In the genomic region with DNA sequence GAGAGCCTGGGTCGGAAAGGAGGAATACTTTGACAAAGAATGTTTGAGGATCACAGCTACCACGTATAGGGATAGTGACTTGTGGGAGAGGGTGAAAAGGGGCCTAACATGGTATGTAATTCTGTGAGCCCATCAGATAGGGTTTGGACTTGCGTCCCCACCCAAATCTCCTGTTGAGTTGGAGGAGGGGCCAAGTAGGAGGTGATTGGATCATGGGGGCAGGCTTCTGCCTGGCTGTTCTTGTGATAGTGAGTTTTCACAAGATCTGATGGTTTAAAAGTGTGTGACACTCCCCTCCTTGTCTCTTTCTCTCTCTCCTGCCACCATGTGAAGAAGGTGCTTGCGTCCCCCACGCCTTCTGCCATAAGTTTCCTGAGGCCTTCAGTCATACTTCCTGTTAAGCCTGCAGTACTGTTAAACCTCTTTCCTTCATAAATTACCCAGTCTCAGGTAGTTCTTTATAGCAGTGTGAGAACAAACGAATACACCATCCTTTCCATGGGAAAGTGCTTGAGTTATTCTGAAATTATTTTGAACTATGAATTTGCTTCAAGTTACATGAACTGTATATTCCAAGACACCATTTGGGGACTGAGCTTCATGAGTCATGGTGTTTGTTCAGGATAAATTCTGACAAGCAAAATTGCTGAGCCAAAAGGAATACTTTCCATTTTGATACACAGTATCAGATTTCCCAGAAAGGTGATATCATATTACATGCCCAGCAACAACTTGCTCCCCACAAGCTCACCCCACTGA, we compare ENCODE assay signal across 1 cellular context.
A peak's percentile ranks its signal among the peaks of the same experiment; 100 is the strongest.
TF ChIP-seq lines count a peak whose summit lies in the region.

No MANE protein-coding gene starts in this region.

TF ChIP-seq in K562, 482 proteins besides CTCF, POLR2A, EP300 and RAD21 (continued from another document and continues in another):
- TF ChIP-seq, protein P1, sequence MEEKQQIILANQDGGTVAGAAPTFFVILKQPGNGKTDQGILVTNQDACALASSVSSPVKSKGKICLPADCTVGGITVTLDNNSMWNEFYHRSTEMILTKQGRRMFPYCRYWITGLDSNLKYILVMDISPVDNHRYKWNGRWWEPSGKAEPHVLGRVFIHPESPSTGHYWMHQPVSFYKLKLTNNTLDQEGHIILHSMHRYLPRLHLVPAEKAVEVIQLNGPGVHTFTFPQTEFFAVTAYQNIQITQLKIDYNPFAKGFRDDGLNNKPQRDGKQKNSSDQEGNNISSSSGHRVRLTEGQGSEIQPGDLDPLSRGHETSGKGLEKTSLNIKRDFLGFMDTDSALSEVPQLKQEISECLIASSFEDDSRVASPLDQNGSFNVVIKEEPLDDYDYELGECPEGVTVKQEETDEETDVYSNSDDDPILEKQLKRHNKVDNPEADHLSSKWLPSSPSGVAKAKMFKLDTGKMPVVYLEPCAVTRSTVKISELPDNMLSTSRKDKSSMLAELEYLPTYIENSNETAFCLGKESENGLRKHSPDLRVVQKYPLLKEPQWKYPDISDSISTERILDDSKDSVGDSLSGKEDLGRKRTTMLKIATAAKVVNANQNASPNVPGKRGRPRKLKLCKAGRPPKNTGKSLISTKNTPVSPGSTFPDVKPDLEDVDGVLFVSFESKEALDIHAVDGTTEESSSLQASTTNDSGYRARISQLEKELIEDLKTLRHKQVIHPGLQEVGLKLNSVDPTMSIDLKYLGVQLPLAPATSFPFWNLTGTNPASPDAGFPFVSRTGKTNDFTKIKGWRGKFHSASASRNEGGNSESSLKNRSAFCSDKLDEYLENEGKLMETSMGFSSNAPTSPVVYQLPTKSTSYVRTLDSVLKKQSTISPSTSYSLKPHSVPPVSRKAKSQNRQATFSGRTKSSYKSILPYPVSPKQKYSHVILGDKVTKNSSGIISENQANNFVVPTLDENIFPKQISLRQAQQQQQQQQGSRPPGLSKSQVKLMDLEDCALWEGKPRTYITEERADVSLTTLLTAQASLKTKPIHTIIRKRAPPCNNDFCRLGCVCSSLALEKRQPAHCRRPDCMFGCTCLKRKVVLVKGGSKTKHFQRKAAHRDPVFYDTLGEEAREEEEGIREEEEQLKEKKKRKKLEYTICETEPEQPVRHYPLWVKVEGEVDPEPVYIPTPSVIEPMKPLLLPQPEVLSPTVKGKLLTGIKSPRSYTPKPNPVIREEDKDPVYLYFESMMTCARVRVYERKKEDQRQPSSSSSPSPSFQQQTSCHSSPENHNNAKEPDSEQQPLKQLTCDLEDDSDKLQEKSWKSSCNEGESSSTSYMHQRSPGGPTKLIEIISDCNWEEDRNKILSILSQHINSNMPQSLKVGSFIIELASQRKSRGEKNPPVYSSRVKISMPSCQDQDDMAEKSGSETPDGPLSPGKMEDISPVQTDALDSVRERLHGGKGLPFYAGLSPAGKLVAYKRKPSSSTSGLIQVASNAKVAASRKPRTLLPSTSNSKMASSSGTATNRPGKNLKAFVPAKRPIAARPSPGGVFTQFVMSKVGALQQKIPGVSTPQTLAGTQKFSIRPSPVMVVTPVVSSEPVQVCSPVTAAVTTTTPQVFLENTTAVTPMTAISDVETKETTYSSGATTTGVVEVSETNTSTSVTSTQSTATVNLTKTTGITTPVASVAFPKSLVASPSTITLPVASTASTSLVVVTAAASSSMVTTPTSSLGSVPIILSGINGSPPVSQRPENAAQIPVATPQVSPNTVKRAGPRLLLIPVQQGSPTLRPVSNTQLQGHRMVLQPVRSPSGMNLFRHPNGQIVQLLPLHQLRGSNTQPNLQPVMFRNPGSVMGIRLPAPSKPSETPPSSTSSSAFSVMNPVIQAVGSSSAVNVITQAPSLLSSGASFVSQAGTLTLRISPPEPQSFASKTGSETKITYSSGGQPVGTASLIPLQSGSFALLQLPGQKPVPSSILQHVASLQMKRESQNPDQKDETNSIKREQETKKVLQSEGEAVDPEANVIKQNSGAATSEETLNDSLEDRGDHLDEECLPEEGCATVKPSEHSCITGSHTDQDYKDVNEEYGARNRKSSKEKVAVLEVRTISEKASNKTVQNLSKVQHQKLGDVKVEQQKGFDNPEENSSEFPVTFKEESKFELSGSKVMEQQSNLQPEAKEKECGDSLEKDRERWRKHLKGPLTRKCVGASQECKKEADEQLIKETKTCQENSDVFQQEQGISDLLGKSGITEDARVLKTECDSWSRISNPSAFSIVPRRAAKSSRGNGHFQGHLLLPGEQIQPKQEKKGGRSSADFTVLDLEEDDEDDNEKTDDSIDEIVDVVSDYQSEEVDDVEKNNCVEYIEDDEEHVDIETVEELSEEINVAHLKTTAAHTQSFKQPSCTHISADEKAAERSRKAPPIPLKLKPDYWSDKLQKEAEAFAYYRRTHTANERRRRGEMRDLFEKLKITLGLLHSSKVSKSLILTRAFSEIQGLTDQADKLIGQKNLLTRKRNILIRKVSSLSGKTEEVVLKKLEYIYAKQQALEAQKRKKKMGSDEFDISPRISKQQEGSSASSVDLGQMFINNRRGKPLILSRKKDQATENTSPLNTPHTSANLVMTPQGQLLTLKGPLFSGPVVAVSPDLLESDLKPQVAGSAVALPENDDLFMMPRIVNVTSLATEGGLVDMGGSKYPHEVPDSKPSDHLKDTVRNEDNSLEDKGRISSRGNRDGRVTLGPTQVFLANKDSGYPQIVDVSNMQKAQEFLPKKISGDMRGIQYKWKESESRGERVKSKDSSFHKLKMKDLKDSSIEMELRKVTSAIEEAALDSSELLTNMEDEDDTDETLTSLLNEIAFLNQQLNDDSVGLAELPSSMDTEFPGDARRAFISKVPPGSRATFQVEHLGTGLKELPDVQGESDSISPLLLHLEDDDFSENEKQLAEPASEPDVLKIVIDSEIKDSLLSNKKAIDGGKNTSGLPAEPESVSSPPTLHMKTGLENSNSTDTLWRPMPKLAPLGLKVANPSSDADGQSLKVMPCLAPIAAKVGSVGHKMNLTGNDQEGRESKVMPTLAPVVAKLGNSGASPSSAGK (IDR thresholded peaks at IDR 0.05): 0 out of 2 replicates have a peak, but pooled peaks have one; percentile 22
- no peak for TF ChIP-seq ZNF12 (CRISPR knock-in tag; IDR thresholded peaks at IDR 0.05)
- no peak for TF ChIP-seq ZNF175 (CRISPR knock-in tag; IDR thresholded peaks at IDR 0.05; ENCODE audit: low read depth)
- TF ChIP-seq HDAC2 (IDR thresholded peaks at IDR 0.05): no peak
- no peak for TF ChIP-seq ZBTB17 (CRISPR knock-in tag; IDR thresholded peaks at IDR 0.05)
- no peak for TF ChIP-seq ZNF121 (CRISPR knock-in tag; conservative IDR thresholded peaks at IDR 0.05)
- TF ChIP-seq PURB (CRISPR knock-in tag; IDR thresholded peaks at IDR 0.05; ENCODE audit: low read depth): no peak
- TF ChIP-seq ERF (CRISPR knock-in tag; IDR thresholded peaks at IDR 0.05): no peak
- TF ChIP-seq MTF1 (CRISPR knock-in tag; IDR thresholded peaks at IDR 0.05; ENCODE audit: borderline replicate concordance): no peak
- TF ChIP-seq ZNF57 (CRISPR knock-in tag; IDR thresholded peaks at IDR 0.05): no peak
- no peak for TF ChIP-seq STAT5B (CRISPR knock-in tag; IDR thresholded peaks at IDR 0.05)
- no peak for TF ChIP-seq SIN3A (IDR thresholded peaks at IDR 0.05; ENCODE audit: borderline replicate concordance in 2 of 2, control insufficient read depth in 1 of 2, low read depth in 2 of 2, low read length in 2 of 2)
- TF ChIP-seq LCOR (CRISPR knock-in tag; IDR thresholded peaks at IDR 0.05): no peak
- peak; percentile 41; the same call in 1 of the 2 replicates for TF ChIP-seq ZFX (CRISPR knock-in tag; IDR thresholded peaks at IDR 0.05)
- TF ChIP-seq ZNF75A (CRISPR knock-in tag; IDR thresholded peaks at IDR 0.05): no peak
- TF ChIP-seq BCOR (IDR thresholded peaks at IDR 0.05): no peak
- TF ChIP-seq DACH1 (IDR thresholded peaks at IDR 0.05; ENCODE audit: partially characterized antibody): no peak
- TF ChIP-seq, protein P2, sequence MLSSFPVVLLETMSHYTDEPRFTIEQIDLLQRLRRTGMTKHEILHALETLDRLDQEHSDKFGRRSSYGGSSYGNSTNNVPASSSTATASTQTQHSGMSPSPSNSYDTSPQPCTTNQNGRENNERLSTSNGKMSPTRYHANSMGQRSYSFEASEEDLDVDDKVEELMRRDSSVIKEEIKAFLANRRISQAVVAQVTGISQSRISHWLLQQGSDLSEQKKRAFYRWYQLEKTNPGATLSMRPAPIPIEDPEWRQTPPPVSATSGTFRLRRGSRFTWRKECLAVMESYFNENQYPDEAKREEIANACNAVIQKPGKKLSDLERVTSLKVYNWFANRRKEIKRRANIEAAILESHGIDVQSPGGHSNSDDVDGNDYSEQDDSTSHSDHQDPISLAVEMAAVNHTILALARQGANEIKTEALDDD (IDR thresholded peaks at IDR 0.05): no peak
- TF ChIP-seq KLF1 (tag; IDR thresholded peaks at IDR 0.05): no peak
- peak; percentile 55 for TF ChIP-seq ZNF316 (IDR thresholded peaks at IDR 0.05)
- TF ChIP-seq ZNF766 (CRISPR knock-in tag; conservative IDR thresholded peaks at IDR 0.05): no peak
- no peak for TF ChIP-seq CBX8 (IDR thresholded peaks at IDR 0.05; ENCODE audit: borderline replicate concordance, extremely low read depth, low read depth, low read length, poor library complexity, severe bottlenecking)
- TF ChIP-seq NFATC3 (IDR thresholded peaks at IDR 0.05): no peak
- TF ChIP-seq BMI1 (IDR thresholded peaks at IDR 0.05; ENCODE audit: low read length): no peak
- TF ChIP-seq ZBTB1 (CRISPR knock-in tag; IDR thresholded peaks at IDR 0.05; ENCODE audit: borderline replicate concordance, low read depth): no peak
- no peak for TF ChIP-seq ZNF174 (CRISPR knock-in tag; IDR thresholded peaks at IDR 0.05)
- TF ChIP-seq U2AF1 (optimal IDR thresholded peaks at IDR 0.05; ENCODE audit: low read depth, low read length): no peak
- TF ChIP-seq GABPA (tag; conservative IDR thresholded peaks at IDR 0.05; ENCODE audit: low read depth): 0 out of 2 replicates have a peak, but pooled peaks have one; percentile 16
- no peak for TF ChIP-seq TARDBP (IDR thresholded peaks at IDR 0.05)
- TF ChIP-seq PHF20 (IDR thresholded peaks at IDR 0.05; ENCODE audit: partially characterized antibody): no peak
- TF ChIP-seq TRIM28 (IDR thresholded peaks at IDR 0.05): no peak
- no peak for TF ChIP-seq NR1H2 (CRISPR knock-in tag; IDR thresholded peaks at IDR 0.05)
- TF ChIP-seq, protein P3, sequence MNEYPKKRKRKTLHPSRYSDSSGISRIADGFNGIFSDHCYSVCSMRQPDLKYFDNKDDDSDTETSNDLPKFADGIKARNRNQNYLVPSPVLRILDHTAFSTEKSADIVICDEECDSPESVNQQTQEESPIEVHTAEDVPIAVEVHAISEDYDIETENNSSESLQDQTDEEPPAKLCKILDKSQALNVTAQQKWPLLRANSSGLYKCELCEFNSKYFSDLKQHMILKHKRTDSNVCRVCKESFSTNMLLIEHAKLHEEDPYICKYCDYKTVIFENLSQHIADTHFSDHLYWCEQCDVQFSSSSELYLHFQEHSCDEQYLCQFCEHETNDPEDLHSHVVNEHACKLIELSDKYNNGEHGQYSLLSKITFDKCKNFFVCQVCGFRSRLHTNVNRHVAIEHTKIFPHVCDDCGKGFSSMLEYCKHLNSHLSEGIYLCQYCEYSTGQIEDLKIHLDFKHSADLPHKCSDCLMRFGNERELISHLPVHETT (CRISPR knock-in tag; conservative IDR thresholded peaks at IDR 0.05 in 1 of 2, IDR thresholded peaks at IDR 0.05 in 1 of 2): no peak
- no peak for TF ChIP-seq SUPT5H (IDR thresholded peaks at IDR 0.05)
- TF ChIP-seq, protein P4, sequence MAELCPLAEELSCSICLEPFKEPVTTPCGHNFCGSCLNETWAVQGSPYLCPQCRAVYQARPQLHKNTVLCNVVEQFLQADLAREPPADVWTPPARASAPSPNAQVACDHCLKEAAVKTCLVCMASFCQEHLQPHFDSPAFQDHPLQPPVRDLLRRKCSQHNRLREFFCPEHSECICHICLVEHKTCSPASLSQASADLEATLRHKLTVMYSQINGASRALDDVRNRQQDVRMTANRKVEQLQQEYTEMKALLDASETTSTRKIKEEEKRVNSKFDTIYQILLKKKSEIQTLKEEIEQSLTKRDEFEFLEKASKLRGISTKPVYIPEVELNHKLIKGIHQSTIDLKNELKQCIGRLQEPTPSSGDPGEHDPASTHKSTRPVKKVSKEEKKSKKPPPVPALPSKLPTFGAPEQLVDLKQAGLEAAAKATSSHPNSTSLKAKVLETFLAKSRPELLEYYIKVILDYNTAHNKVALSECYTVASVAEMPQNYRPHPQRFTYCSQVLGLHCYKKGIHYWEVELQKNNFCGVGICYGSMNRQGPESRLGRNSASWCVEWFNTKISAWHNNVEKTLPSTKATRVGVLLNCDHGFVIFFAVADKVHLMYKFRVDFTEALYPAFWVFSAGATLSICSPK (IDR thresholded peaks at IDR 0.05; ENCODE audit: borderline replicate concordance): no peak
- no peak for TF ChIP-seq ZNF551 (CRISPR knock-in tag; IDR thresholded peaks at IDR 0.05)
- TF ChIP-seq, protein P5, sequence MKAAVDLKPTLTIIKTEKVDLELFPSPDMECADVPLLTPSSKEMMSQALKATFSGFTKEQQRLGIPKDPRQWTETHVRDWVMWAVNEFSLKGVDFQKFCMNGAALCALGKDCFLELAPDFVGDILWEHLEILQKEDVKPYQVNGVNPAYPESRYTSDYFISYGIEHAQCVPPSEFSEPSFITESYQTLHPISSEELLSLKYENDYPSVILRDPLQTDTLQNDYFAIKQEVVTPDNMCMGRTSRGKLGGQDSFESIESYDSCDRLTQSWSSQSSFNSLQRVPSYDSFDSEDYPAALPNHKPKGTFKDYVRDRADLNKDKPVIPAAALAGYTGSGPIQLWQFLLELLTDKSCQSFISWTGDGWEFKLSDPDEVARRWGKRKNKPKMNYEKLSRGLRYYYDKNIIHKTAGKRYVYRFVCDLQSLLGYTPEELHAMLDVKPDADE (conservative IDR thresholded peaks at IDR 0.05; ENCODE audit: control insufficient read depth, low read depth, low read length): no peak
- no peak for TF ChIP-seq YY1 (IDR thresholded peaks at IDR 0.05; ENCODE audit: borderline replicate concordance in 1 of 3, control insufficient read depth in 1 of 3, extremely low read depth in 1 of 3, insufficient read depth in 3 of 3, insufficient read length in 1 of 3, insufficient replicate concordance in 2 of 3, low read depth in 1 of 3, low read length in 2 of 3)
- TF ChIP-seq NCOA6 (IDR thresholded peaks at IDR 0.05): no peak
